ENCODE assay signal across 17 cellular contexts in the genomic region with DNA sequence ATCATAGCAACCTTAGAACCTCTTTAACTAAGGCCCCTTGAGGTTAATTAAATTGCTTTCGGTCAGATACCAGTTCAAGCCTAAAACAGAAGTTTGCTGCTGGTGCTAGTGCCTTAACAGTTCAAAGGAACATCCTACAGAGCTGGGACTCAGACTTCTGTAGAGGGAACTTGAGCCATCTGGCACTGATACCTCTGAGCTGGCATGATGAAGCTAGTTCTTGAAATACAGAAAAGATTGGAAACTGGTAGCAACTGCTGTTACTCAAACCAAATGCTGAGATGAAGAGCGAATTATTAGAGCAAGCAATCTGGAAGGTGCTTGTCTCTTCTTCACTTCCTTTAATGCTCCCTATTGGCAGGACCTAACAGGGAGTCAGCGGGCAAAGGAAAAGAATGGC.
DNase-seq lines count a peak whose midpoint lies in the region; TF ChIP-seq lines count a peak whose summit lies in the region.
"Had no signal": no experiment of that assay in that cellular context is flagged by ENCODE, and none has a peak within 500 bp of the region (broad histone marks: within the 10 kb centered on the region; RNA-seq: fewer than 3 reads in every experiment).

No MANE protein-coding gene starts in this region.

- in situ Hi-C loops in mammary epithelial cell (cut with MboI; ENCODE audit: low sequenced_read_pairs in 2 of 2): no loop called here
- in situ Hi-C loops in astrocyte of the cerebellum (cut with HindIII; ENCODE audit: low sequenced_read_pairs): no loop called here

- no peak overlapping the region for H3K4me3 ChIP-seq in mammary epithelial cell (replicated peaks in 1 of 3; ENCODE audit: insufficient read depth in 1 of 3, low read depth in 2 of 3, low read length in 3 of 3)
- H3K4me3 ChIP-seq in breast epithelium: no peak overlapping the region
- H3K4me3 ChIP-seq in astrocyte of the cerebellum (ENCODE audit: low read depth, low read length): no peak overlapping the region
- H3K4me3 ChIP-seq: HAP-1, skin epidermis, upper lobe of right lung had no signal

- TF ChIP-seq CTCF in mammary epithelial cell (conservative IDR thresholded peaks at IDR 0.05 in 1 of 2, IDR thresholded peaks at IDR 0.05 in 1 of 2; ENCODE audit: extremely low read depth in 1 of 2, insufficient read depth in 1 of 2, low read depth in 1 of 2, low read length in 2 of 2): no peak
- TF ChIP-seq CTCF in breast epithelium (IDR thresholded peaks at IDR 0.05): no peak
- TF ChIP-seq CTCF in astrocyte of the cerebellum (IDR thresholded peaks at IDR 0.05; ENCODE audit: low read depth, low read length, missing control alignments): peak; percentile 4

- no peak overlapping the region for H3K27ac Mint-ChIP-seq in immature natural killer cell
- H3K27ac Mint-ChIP-seq: CD4-positive, alpha-beta T cell; memory B cell; stimulated activated effector memory CD8-positive, alpha-beta T cell treated with anti-CD3 and anti-CD28 coated beads, Interleukin-12 subunit alpha, Interleukin-12 subunit beta, amount 100 ng/mL, for 72 hours had no signal

- intact Hi-C loops in mammary epithelial cell (cut with micrococcal nuclease): no loop called here
- intact Hi-C loops in breast epithelium (cut with DNase I; ENCODE audit: low total_unique reads): no loop called here

- peak overlapping the region; percentile 83 for H2AFZ ChIP-seq in mammary epithelial cell (ENCODE audit: low read depth, low read length)
- H2AFZ ChIP-seq: parathyroid adenoma had no signal

- H3K27me3 Mint-ChIP-seq in immature natural killer cell (ENCODE audit: low read depth in 3 of 3): no peaks in the 10 kb centered on the region
- H3K27me3 Mint-ChIP-seq: CD4-positive, alpha-beta T cell; memory B cell had no signal

- H3K79me2 ChIP-seq in mammary epithelial cell (ENCODE audit: insufficient read depth, low read length): no peaks in the 10 kb centered on the region
- H3K79me2 ChIP-seq: parathyroid adenoma had no signal

- peaks cover 0 to 26% (median 5%) of the 10 kb centered on the region in 6 donors for H3K9me3 Mint-ChIP-seq in immature natural killer cell
- H3K9me3 Mint-ChIP-seq: CD4-positive, alpha-beta T cell; memory B cell; stimulated activated effector memory CD8-positive, alpha-beta T cell treated with anti-CD3 and anti-CD28 coated beads, Interleukin-12 subunit alpha, Interleukin-12 subunit beta, amount 100 ng/mL, for 72 hours had no signal

- H3K36me3 Mint-ChIP-seq in immature natural killer cell: peaks cover 0 to 1% (median 0%) of the 10 kb centered on the region in 3 donors
- H3K36me3 Mint-ChIP-seq: memory B cell; stimulated activated effector memory CD8-positive, alpha-beta T cell treated with anti-CD3 and anti-CD28 coated beads, Interleukin-12 subunit alpha, Interleukin-12 subunit beta, amount 100 ng/mL, for 72 hours had no signal

- no TSS peak for BruUV-seq in mammary epithelial cell (replicated peaks; lab: Mats Ljungman, UMichigan)

- DNase-seq in mammary epithelial cell: no peak
- no peak for DNase-seq in breast epithelium (ENCODE audit: low spot score in 2 of 2)
- no peak for DNase-seq in astrocyte of the cerebellum (ENCODE audit: low read depth)
- peak; percentile 16 for DNase-seq in left kidney (ENCODE audit: low read depth, low spot score)
- DNase-seq in immature natural killer cell: no peak
- DNase-seq in HUDEP-2 (lab: John Stamatoyannopoulos, UW; ENCODE audit: unreplicated experiment in 76 of 76): no peak
- DNase-seq in NK-92 treated with Interleukin-12 subunit alpha and Interleukin-12 subunit beta, amount 100 ng/mL, for 24 hours (lab: John Stamatoyannopoulos, UW): no peak
- DNase-seq in T1000 (lab: John Stamatoyannopoulos, UW): no peak
- DNase-seq: activated naive CD4-positive, alpha-beta T cell; CD4-positive, alpha-beta T cell; NCI-H2029 treated with DMSO at 0.1 percent for 48 hours; upper lobe of right lung had no signal

- no peak overlapping the region for H3K27ac ChIP-seq in mammary epithelial cell (ENCODE audit: insufficient read depth, low read depth, low read length)
- no peak overlapping the region for H3K27ac ChIP-seq in breast epithelium
- H3K27ac ChIP-seq: parathyroid adenoma, upper lobe of right lung had no signal

- no peak overlapping the region for H3K4me3 Mint-ChIP-seq in immature natural killer cell
- H3K4me3 Mint-ChIP-seq: CD4-positive, alpha-beta T cell; memory B cell; stimulated activated effector memory CD8-positive, alpha-beta T cell treated with anti-CD3 and anti-CD28 coated beads, Interleukin-12 subunit alpha, Interleukin-12 subunit beta, amount 100 ng/mL, for 72 hours had no signal

- H3K9me3 ChIP-seq in mammary epithelial cell (replicated peaks; ENCODE audit: insufficient read depth, low read length): no peaks in the 10 kb centered on the region
- no peaks in the 10 kb centered on the region for H3K9me3 ChIP-seq in breast epithelium
- H3K9me3 ChIP-seq: HAP-1, upper lobe of right lung had no signal

- no peak for TF ChIP-seq POLR2A in breast epithelium (IDR thresholded peaks at IDR 0.05)

- dilution Hi-C loops in mammary epithelial cell (cut with HindIII; ENCODE audit: low sequenced_read_pairs): no loop called here

- H3K36me3 ChIP-seq in mammary epithelial cell (ENCODE audit: insufficient read depth, low read length) (no peaks in the 10 kb centered on the region), breast epithelium (no peaks in the 10 kb centered on the region)
- H3K36me3 ChIP-seq: HAP-1, upper lobe of right lung had no signal

- H3K4me1 Mint-ChIP-seq in immature natural killer cell: no peaks in the 10 kb centered on the region
- H3K4me1 Mint-ChIP-seq: memory B cell; stimulated activated effector memory CD8-positive, alpha-beta T cell treated with anti-CD3 and anti-CD28 coated beads, Interleukin-12 subunit alpha, Interleukin-12 subunit beta, amount 100 ng/mL, for 72 hours had no signal

- H3K27me3 ChIP-seq in mammary epithelial cell (ENCODE audit: insufficient read depth, low read length) (no peaks in the 10 kb centered on the region), breast epithelium (no peaks in the 10 kb centered on the region)
- H3K27me3 ChIP-seq: upper lobe of right lung had no signal

- H3K9ac ChIP-seq in mammary epithelial cell (ENCODE audit: insufficient read depth, low read length): no peak overlapping the region
- H3K9ac ChIP-seq: parathyroid adenoma had no signal

- WGBS in mammary epithelial cell (ENCODE audit: low coverage, missing lambda C conversion rate): 29% methylated on average over 3 of the region's 3 CpGs

- peaks cover 4% of the 10 kb centered on the region for H3K4me1 ChIP-seq in mammary epithelial cell (ENCODE audit: insufficient read depth, low read length)
- no peaks in the 10 kb centered on the region for H3K4me1 ChIP-seq in breast epithelium
- H3K4me1 ChIP-seq: parathyroid adenoma, upper lobe of right lung had no signal

- peak overlapping the region; percentile 45 for H3K4me2 ChIP-seq in mammary epithelial cell (ENCODE audit: insufficient read depth, low read depth, low read length)

- no peaks in the 10 kb centered on the region for H4K20me1 ChIP-seq in mammary epithelial cell (ENCODE audit: insufficient read depth, low read length)

- CTCF ChIA-PET in mammary epithelial cell (lab: Charles Lee; ENCODE audit: low non-redundant PET): no interaction called here
